37 cellular contexts compared by ENCODE assay signal in the genomic region with DNA sequence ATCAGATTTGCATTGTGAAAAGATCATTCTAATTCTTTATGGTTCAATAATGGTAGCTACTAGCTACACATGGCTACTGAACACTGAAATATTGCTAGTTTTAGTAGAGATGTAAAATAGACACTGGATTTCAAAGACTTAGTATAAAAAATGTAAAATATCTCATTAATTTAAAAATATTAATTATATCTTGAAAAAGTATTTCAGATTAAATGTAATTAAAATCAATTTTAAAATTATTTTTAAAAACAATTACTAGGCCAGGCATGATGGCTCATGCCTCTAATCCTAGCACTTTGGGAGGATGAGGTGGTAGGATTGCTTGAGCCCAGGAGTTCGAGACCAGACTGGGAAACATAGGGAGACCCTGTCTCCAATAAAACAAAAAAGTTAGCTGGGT. TPM values are rescaled to one million over a fixed set of nuclear protein-coding genes. Genes with fewer than 3 reads are reported as not detected.
A peak's percentile ranks its signal among the peaks of the same experiment; 100 is the strongest.
DNase-seq lines count a peak whose midpoint lies in the region; ATAC-seq, FAIRE-seq and TF ChIP-seq lines count a peak whose summit lies in the region.
"Had no signal": no experiment of that assay in that cellular context is flagged by ENCODE, and none has a peak within 500 bp of the region (broad histone marks: within the 10 kb centered on the region; RNA-seq: fewer than 3 reads in every experiment).

No MANE protein-coding gene starts in this region.

- no peak overlapping the region for H3K4me3 Mint-ChIP-seq in WTC11
- H3K4me3 Mint-ChIP-seq: B cell; CD14-positive monocyte; CD4-positive, alpha-beta memory T cell; CD4-positive, alpha-beta T cell; CD4-positive, CD25-positive, alpha-beta regulatory T cell; CD8-positive, alpha-beta memory T cell; CD8-positive, alpha-beta T cell had no signal

- H3K4me1 Mint-ChIP-seq in WTC11 = no peaks in the 10 kb centered on the region
- H3K4me1 Mint-ChIP-seq: B cell; CD4-positive, alpha-beta memory T cell; CD4-positive, CD25-positive, alpha-beta regulatory T cell; CD8-positive, alpha-beta memory T cell had no signal

- POLR2A ChIA-PET in WTC11 (lab: Charles Lee) = no interaction called here

- no peaks in the 10 kb centered on the region for H3K36me3 ChIP-seq in neutrophil
- H3K36me3 ChIP-seq: BE2C, BLaER1 had no signal

- DNase-seq in HTR-8/SVneo (ENCODE audit: insufficient read length, low spot score) = no peak
- DNase-seq in WTC11 (ENCODE audit: low spot score) = no peak
- DNase-seq in activated CD4-positive, alpha-beta T cell treated with anti-CD3 and anti-CD28 coated beads, Interleukin-2, amount 50 U/mL, for 1 hour = no peak
- DNase-seq: 8988T; ACHN; AML-193; BE2C; C1 segment of cervical spinal cord; Caco-2; Calu3; CD4-positive, alpha-beta memory T cell; CD4-positive, alpha-beta T cell; CD4-positive, CD25-positive, alpha-beta regulatory T cell; CD8-positive, alpha-beta memory T cell; CD8-positive, alpha-beta T cell; COR-L47; DMS 273 treated with DMSO at 0.1 percent for 48 hours; DMS153; DMS53; DMS79; DMS79 treated with DMSO at 0.1 percent for 48 hours; DND-41; EL had no signal

- peak; percentile 9 for FAIRE-seq in HTR-8/SVneo (lab: Jason Lieb, UNC)
- FAIRE-seq: A204.1, A549, D721Med had no signal

- peaks cover 15% of the 10 kb centered on the region for H3K36me3 Mint-ChIP-seq in WTC11
- H3K36me3 Mint-ChIP-seq: CD8-positive, alpha-beta T cell had no signal

- H3K9me3 ChIP-seq in neutrophil = no peaks in the 10 kb centered on the region
- H3K9me3 ChIP-seq: A549, BE2C had no signal

- TF ChIP-seq CTCF in WTC11 (IDR thresholded peaks at IDR 0.05) (no peak), neutrophil (IDR thresholded peaks at IDR 0.05) (no peak)

- H3K9me3 Mint-ChIP-seq in WTC11 = peaks cover 44% of the 10 kb centered on the region

- CTCF ChIA-PET in WTC11 (lab: Charles Lee) = no interaction called here

- H3K4me1 ChIP-seq in neutrophil (ENCODE audit: control insufficient read depth in 1 of 2, insufficient read depth in 1 of 2, low read depth in 1 of 2, low read length in 1 of 2) = peaks cover 40 to 68% of the 10 kb centered on the region in 2 experiments
- H3K4me1 ChIP-seq: A549, BE2C had no signal

- no peak for ATAC-seq in WTC11
- ATAC-seq in GM21526 (IDR thresholded peaks at IDR 0.05; ENCODE audit: low FRiP score, unreplicated experiment) = no peak
- no peak for ATAC-seq in HG02763 (IDR thresholded peaks at IDR 0.05; ENCODE audit: unreplicated experiment)
- ATAC-seq: A549; CD8-positive, alpha-beta T cell had no signal

- H3K27me3 ChIP-seq in neutrophil = no peaks in the 10 kb centered on the region
- H3K27me3 ChIP-seq: BE2C; BLaER1; BLaER1 treated with 17β-estradiol and CSF1 and Interleukin-3, amounts not matched to agents 10 nM and 100 nM had no signal

- H3K4me3 ChIP-seq in neutrophil (ENCODE audit: low read depth in 1 of 2, low read length in 1 of 2) = no peak overlapping the region
- H3K4me3 ChIP-seq: A549; BLaER1; BLaER1 treated with 17β-estradiol and CSF1 and Interleukin-3, amounts not matched to agents 10 nM and 100 nM had no signal

- H3K27ac Mint-ChIP-seq in WTC11 = no peak overlapping the region
- H3K27ac Mint-ChIP-seq: B cell; CD4-positive, alpha-beta T cell; CD4-positive, CD25-positive, alpha-beta regulatory T cell; CD8-positive, alpha-beta memory T cell; CD8-positive, alpha-beta T cell had no signal

- H3K27me3 Mint-ChIP-seq in WTC11 (ENCODE audit: low read depth) = peaks cover 16% of the 10 kb centered on the region

- peak overlapping the region; percentile 46 for H3K27ac ChIP-seq in neutrophil
- H3K27ac ChIP-seq: 22Rv1, A549, BLaER1, C4-2B had no signal

TF ChIP-seq in WTC11, 78 proteins besides CTCF, POLR2A, EP300 and RAD21:
- TF ChIP-seq HMGA2 (CRISPR knock-in tag; IDR thresholded peaks at IDR 0.05) (peak; percentile 92; the same call in 1 of the 2 replicates), NFATC4 (CRISPR knock-in tag; IDR thresholded peaks at IDR 0.05) (no peak)
- TF ChIP-seq, protein P1, sequence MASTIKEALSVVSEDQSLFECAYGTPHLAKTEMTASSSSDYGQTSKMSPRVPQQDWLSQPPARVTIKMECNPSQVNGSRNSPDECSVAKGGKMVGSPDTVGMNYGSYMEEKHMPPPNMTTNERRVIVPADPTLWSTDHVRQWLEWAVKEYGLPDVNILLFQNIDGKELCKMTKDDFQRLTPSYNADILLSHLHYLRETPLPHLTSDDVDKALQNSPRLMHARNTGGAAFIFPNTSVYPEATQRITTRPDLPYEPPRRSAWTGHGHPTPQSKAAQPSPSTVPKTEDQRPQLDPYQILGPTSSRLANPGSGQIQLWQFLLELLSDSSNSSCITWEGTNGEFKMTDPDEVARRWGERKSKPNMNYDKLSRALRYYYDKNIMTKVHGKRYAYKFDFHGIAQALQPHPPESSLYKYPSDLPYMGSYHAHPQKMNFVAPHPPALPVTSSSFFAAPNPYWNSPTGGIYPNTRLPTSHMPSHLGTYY (CRISPR knock-in tag; IDR thresholded peaks at IDR 0.05) = no peak
- TF ChIP-seq, protein P2, sequence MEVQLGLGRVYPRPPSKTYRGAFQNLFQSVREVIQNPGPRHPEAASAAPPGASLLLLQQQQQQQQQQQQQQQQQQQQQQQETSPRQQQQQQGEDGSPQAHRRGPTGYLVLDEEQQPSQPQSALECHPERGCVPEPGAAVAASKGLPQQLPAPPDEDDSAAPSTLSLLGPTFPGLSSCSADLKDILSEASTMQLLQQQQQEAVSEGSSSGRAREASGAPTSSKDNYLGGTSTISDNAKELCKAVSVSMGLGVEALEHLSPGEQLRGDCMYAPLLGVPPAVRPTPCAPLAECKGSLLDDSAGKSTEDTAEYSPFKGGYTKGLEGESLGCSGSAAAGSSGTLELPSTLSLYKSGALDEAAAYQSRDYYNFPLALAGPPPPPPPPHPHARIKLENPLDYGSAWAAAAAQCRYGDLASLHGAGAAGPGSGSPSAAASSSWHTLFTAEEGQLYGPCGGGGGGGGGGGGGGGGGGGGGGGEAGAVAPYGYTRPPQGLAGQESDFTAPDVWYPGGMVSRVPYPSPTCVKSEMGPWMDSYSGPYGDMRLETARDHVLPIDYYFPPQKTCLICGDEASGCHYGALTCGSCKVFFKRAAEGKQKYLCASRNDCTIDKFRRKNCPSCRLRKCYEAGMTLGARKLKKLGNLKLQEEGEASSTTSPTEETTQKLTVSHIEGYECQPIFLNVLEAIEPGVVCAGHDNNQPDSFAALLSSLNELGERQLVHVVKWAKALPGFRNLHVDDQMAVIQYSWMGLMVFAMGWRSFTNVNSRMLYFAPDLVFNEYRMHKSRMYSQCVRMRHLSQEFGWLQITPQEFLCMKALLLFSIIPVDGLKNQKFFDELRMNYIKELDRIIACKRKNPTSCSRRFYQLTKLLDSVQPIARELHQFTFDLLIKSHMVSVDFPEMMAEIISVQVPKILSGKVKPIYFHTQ (CRISPR knock-in tag; IDR thresholded peaks at IDR 0.05) = no peak

RNA-seq across cellular contexts. Expression of gene TLR2, which starts 20.4 kb away (rescaled TPM):
- total RNA-seq in WTC11 (2021) = 1.3 to 1.7 TPM (median 1.4 TPM) in 3 replicates
- total RNA-seq: A172, Daoy had no signal
